ENCODE assay signal across 11 cellular contexts in the genomic region with DNA sequence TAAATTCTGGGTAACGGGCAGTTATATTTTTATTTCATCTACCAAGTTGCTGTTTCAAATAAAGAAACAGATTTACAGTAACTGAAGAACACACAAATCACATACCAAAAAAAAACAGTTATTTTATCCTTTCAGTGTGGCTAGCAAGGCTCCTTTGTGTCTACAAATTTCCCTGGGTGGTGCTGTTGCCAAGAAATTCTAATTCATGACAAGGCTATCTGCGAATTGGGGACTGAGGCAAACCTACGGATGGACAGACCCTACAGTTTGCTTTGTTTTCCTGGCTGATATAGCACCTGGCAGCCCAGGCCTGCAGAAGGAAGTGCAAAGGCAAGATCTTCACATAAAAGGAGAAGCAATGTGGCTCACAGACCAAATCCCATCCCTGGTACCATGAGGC.
DNase-seq lines count a peak whose midpoint lies in the region; ATAC-seq lines count a peak whose summit lies in the region.
"Had no signal": no experiment of that assay in that cellular context is flagged by ENCODE, and none has a peak within 500 bp of the region (broad histone marks: within the 10 kb centered on the region; RNA-seq: fewer than 3 reads in every experiment).

No MANE protein-coding gene starts in this region.

- H3K9me3 Mint-ChIP-seq in T-helper 2 cell treated with Interferon-gamma antibody and Interleukin-4, amounts not matched to agents 5 μg/mL and 100 μg/mL, for 36 hours = no peaks in the 10 kb centered on the region
- H3K9me3 Mint-ChIP-seq: activated naive CD4-positive, alpha-beta T cell treated with anti-CD3 and anti-CD28 coated beads for 36 hours had no signal

- H3K4me3 ChIP-seq in iPS-20b (ENCODE audit: low read length) = peak overlapping the region; percentile 1; the same call in 1 of the 2 replicates
- H3K4me3 ChIP-seq: BLaER1 had no signal

- H3K4me3 Mint-ChIP-seq in T-helper 2 cell treated with Interferon-gamma antibody and Interleukin-4, amounts not matched to agents 5 μg/mL and 100 μg/mL, for 36 hours = peak overlapping the region; percentile 18
- H3K4me3 Mint-ChIP-seq: activated naive CD4-positive, alpha-beta T cell treated with anti-CD3 and anti-CD28 coated beads for 36 hours had no signal

- no peak for ATAC-seq in HG02759 (IDR thresholded peaks at IDR 0.05; ENCODE audit: unreplicated experiment)

- peaks cover 52% of the 10 kb centered on the region for H3K4me1 ChIP-seq in iPS-20b (ENCODE audit: insufficient read depth, low read length)
- H3K4me1 ChIP-seq: BLaER1 had no signal

- no peaks in the 10 kb centered on the region for H3K9me3 ChIP-seq in iPS-20b (ENCODE audit: insufficient read depth, low read depth, low read length)

- H3K27me3 Mint-ChIP-seq in T-helper 2 cell treated with Interferon-gamma antibody and Interleukin-4, amounts not matched to agents 5 μg/mL and 100 μg/mL, for 36 hours (ENCODE audit: low read depth) = no peaks in the 10 kb centered on the region
- H3K27me3 Mint-ChIP-seq: progenitor cell of endocrine pancreas had no signal

- peaks cover 45% of the 10 kb centered on the region for H3K4me1 Mint-ChIP-seq in T-helper 2 cell treated with Interferon-gamma antibody and Interleukin-4, amounts not matched to agents 5 μg/mL and 100 μg/mL, for 36 hours (ENCODE audit: low read depth)

- H3K27ac ChIP-seq in angular gyrus (ENCODE audit: low read depth, low read length) (peak overlapping the region; percentile 18), iPS-20b (ENCODE audit: low read length) (no peak overlapping the region)
- H3K27ac ChIP-seq: BLaER1 had no signal

- no peak overlapping the region for H3K27ac Mint-ChIP-seq in T-helper 2 cell treated with Interferon-gamma antibody and Interleukin-4, amounts not matched to agents 5 μg/mL and 100 μg/mL, for 36 hours
- H3K27ac Mint-ChIP-seq: activated naive CD4-positive, alpha-beta T cell treated with anti-CD3 and anti-CD28 coated beads for 36 hours; progenitor cell of endocrine pancreas had no signal

- H3K36me3 ChIP-seq in iPS-20b (ENCODE audit: insufficient read depth, low read depth, low read length) = no peaks in the 10 kb centered on the region
- H3K36me3 ChIP-seq: BLaER1 had no signal

- DNase-seq in T-helper 2 cell treated with Interferon-gamma antibody and Interleukin-4, amounts not matched to agents 5 μg/mL and 100 μg/mL, for 36 hours (ENCODE audit: low spot score) = no peak
- no peak for DNase-seq in T-helper 2 cell
- DNase-seq in superior temporal gyrus (ENCODE audit: extremely low spot score) = peak; percentile 81
- no peak for DNase-seq in DMS79 (lab: John Stamatoyannopoulos, UW)
- DNase-seq in LoVo (ENCODE audit: low spot score) = no peak
- DNase-seq: activated naive CD4-positive, alpha-beta T cell treated with anti-CD3 and anti-CD28 coated beads for 36 hours had no signal

- H3K27me3 ChIP-seq in iPS-20b (ENCODE audit: insufficient read depth, low read length) = peaks cover 13% of the 10 kb centered on the region; the same call in 1 of the 2 replicates

- H3K9ac ChIP-seq in iPS-20b (ENCODE audit: low read depth, low read length) = peak overlapping the region; percentile 5; the same call in 1 of the 2 replicates
- H3K9ac ChIP-seq: BLaER1 had no signal

- H3K36me3 Mint-ChIP-seq in T-helper 2 cell treated with Interferon-gamma antibody and Interleukin-4, amounts not matched to agents 5 μg/mL and 100 μg/mL, for 36 hours (ENCODE audit: low read depth) = peaks cover 31% of the 10 kb centered on the region
